8 cellular contexts compared by ENCODE assay signal in genomic region chrX:41333994-41334865, GRCh38. TPM values are rescaled to one million over a fixed set of nuclear protein-coding genes. Genes with fewer than 3 reads are reported as not detected.
DNase-seq lines count a peak whose midpoint lies in the region; ATAC-seq and TF ChIP-seq lines count a peak whose summit lies in the region.

Gene DDX3X, plus strand, starts transcription at chrX:41334162. Its CDS starts 91 bp downstream, at chrX:41334253.

- TF ChIP-seq CTCF in GM10248 (IDR thresholded peaks at IDR 0.05; ENCODE audit: control extremely low read depth, extremely low read depth, low read depth, missing control alignments) (no peak), HEK293 (tag by site-specific recombination; IDR thresholded peaks at IDR 0.05) (peak; percentile 58), heart left ventricle (IDR thresholded peaks at IDR 0.05) (peak in 3 of 12 donors; percentile 17 to 30 (median 20)), progenitor cell of endocrine pancreas (IDR thresholded peaks at IDR 0.05; ENCODE audit: unreplicated experiment) (no peak), upper lobe of right lung (IDR thresholded peaks at IDR 0.05) (peak; percentile 12)

- TF ChIP-seq POLR2A in heart left ventricle (IDR thresholded peaks at IDR 0.05), result peak; percentile 47 to 98

- H3K27me3 ChIP-seq in heart left ventricle, result no peaks in the 10 kb centered on the region
- no peaks in the 10 kb centered on the region for H3K27me3 ChIP-seq in upper lobe of right lung

- peak; percentile 83 for DNase-seq in GM10248 (ENCODE audit: extremely low spot score)
- DNase-seq in MV-4-11 (lab: John Stamatoyannopoulos, UW), result peak; percentile 73
- DNase-seq in SW480 (ENCODE audit: low spot score), result peak; percentile 88
- DNase-seq in heart left ventricle, result peak; percentile 86 to 95 (median 91)
- peak; percentile 59 for DNase-seq in progenitor cell of endocrine pancreas (ENCODE audit: low spot score, unreplicated experiment)
- DNase-seq in upper lobe of right lung, result peak; percentile 90

- H3K4me1 ChIP-seq in HEK293 (ENCODE audit: control insufficient read depth, insufficient read depth, low read length) (peaks cover 10% of the 10 kb centered on the region), heart left ventricle (peaks cover 0 to 59% (median 21%) of the 10 kb centered on the region in 12 donors), upper lobe of right lung (peaks cover 5% of the 10 kb centered on the region)

- POLR2A ChIA-PET in GM10248 (lab: Yijun Ruan, JAX), result interaction anchor here (0.7 to 1.2 kb wide), 3 partner anchors 9 to 249 kb away, joined by 3 to 5 read pairs (median 4); partner anchors contain the start of gene USP9X
- POLR2A ChIA-PET in HEK293 (lab: Yijun Ruan, JAX), result interaction anchor here (0.6 to 1.4 kb wide), 41 partner anchors 9 to 250 kb away, joined by 3 to 25 read pairs (median 4); no protein-coding TSS in a partner anchor

- 0 to 1% (median 0%) methylated on average over 59 to 83 of the region's 83 CpGs for WGBS in adipose tissue, 3 donors
- 0 to 4% (median 0%) methylated on average over 34 to 83 of the region's 83 CpGs for WGBS in heart left ventricle, 4 donors

- H3K27ac Mint-ChIP-seq in progenitor cell of endocrine pancreas, result peak within 1 kb of the TSS; percentile 99

- peak within 1 kb of the TSS; percentile 68 for H3K4me3 ChIP-seq in HEK293 (ENCODE audit: low read depth, low read length)
- peak within 1 kb of the TSS; percentile 81 to 99 (median 96) for H3K4me3 ChIP-seq in heart left ventricle
- H3K4me3 ChIP-seq in upper lobe of right lung, result peak within 1 kb of the TSS; percentile 59

- ATAC-seq in heart left ventricle, result peak; percentile 87 to 89 (median 88)
- ATAC-seq in upper lobe of right lung, result peak; percentile 81

- H3K27me3 Mint-ChIP-seq in progenitor cell of endocrine pancreas, result no peaks in the 10 kb centered on the region

- peaks cover 17% of the 10 kb centered on the region for H3K4me1 Mint-ChIP-seq in progenitor cell of endocrine pancreas (ENCODE audit: low read depth)

- intact Hi-C loops in heart left ventricle (cut with DNase I), result loop anchor here in 7 of 10 donors (2.0 to 10.0 kb wide), 5 partner anchors 108 to 249 kb away; partner anchors contain the start of genes NYX (in 2 of the 7) and USP9X (in 2 of the 7)
- intact Hi-C loops in upper lobe of right lung (cut with DNase I), result loop anchor here (10.0 kb wide), 1 partner anchor 111 kb away; the partner anchor contains the start of gene NYX

- H3K9me3 Mint-ChIP-seq in progenitor cell of endocrine pancreas (ENCODE audit: low read depth), result no peaks in the 10 kb centered on the region

- H3K36me3 ChIP-seq in HEK293 (ENCODE audit: control insufficient read depth in 2 of 2, insufficient read depth in 1 of 2, low read length in 2 of 2), result peaks cover 18 to 32% of the 10 kb centered on the region in 2 experiments
- H3K36me3 ChIP-seq in heart left ventricle, result peaks cover 0 to 21% (median 6%) of the 10 kb centered on the region in 9 donors
- H3K36me3 ChIP-seq in upper lobe of right lung, result peaks cover 6% of the 10 kb centered on the region

- no peaks in the 10 kb centered on the region for H3K9me3 ChIP-seq in HEK293 (ENCODE audit: control insufficient read depth, insufficient read depth, low read depth, low read length)
- no peaks in the 10 kb centered on the region for H3K9me3 ChIP-seq in heart left ventricle
- H3K9me3 ChIP-seq in upper lobe of right lung, result no peaks in the 10 kb centered on the region

- peaks cover 7% of the 10 kb centered on the region for H3K36me3 Mint-ChIP-seq in progenitor cell of endocrine pancreas (ENCODE audit: insufficient read depth)

- CTCF ChIA-PET in GM10248 (lab: Yijun Ruan, JAX) (interaction anchor here (1.0 kb wide), 1 partner anchor 11 kb away, joined by 3 read pairs; no protein-coding TSS in a partner anchor), HEK293 (lab: Yijun Ruan, JAX) (interaction anchor here (0.7 to 1.0 kb wide), 2 partner anchors 15 to 117 kb away, joined by 3 read pairs; no protein-coding TSS in a partner anchor)

- peak within 1 kb of the TSS; percentile 80 for H3K4me3 Mint-ChIP-seq in progenitor cell of endocrine pancreas (ENCODE audit: low read depth)

- peak within 1 kb of the TSS; percentile 100 for H3K27ac ChIP-seq in HEK293 (ENCODE audit: extremely low read depth, low read depth, low read length)
- peak within 1 kb of the TSS; percentile 87 for H3K27ac ChIP-seq in adipose tissue (ENCODE audit: low read depth, low read length)
- H3K27ac ChIP-seq in heart left ventricle, result peak within 1 kb of the TSS; percentile 97 to 100 (median 100)
- H3K27ac ChIP-seq in upper lobe of right lung, result peak within 1 kb of the TSS; percentile 98

TF ChIP-seq in HEK293, 187 proteins besides CTCF, POLR2A, EP300 and RAD21 (continues in another document):
- TF ChIP-seq ZNF341 (tag by site-specific recombination; IDR thresholded peaks at IDR 0.05; ENCODE audit: low read depth) (peak; percentile 82), ZNF146 (tag by site-specific recombination; IDR thresholded peaks at IDR 0.05) (no peak), ZEB2 (tag by site-specific recombination; IDR thresholded peaks at IDR 0.05) (0 out of 2 replicates have a peak, but pooled peaks have one; percentile 11), ZNF426 (tag by site-specific recombination; IDR thresholded peaks at IDR 0.05) (peak; percentile 7; the same call in 1 of the 2 replicates), PBX3 (CRISPR knock-in tag; IDR thresholded peaks at IDR 0.05) (0 out of 2 replicates have a peak, but pooled peaks have one; percentile 66), REPIN1 (tag by site-specific recombination; IDR thresholded peaks at IDR 0.05; ENCODE audit: low read depth) (0 out of 2 replicates have a peak, but pooled peaks have one; percentile 31), ZNF610 (tag by site-specific recombination; IDR thresholded peaks at IDR 0.05; ENCODE audit: borderline replicate concordance) (peak; percentile 16; the same call in 1 of the 2 replicates), ZBTB44 (tag by site-specific recombination; IDR thresholded peaks at IDR 0.05) (no peak), ZXDB (tag by site-specific recombination; IDR thresholded peaks at IDR 0.05) (peak; percentile 60), ZNF510 (tag by site-specific recombination; IDR thresholded peaks at IDR 0.05; ENCODE audit: insufficient replicate concordance) (no peak), ZNF24 (tag by site-specific recombination; IDR thresholded peaks at IDR 0.05) (no peak), PATZ1 (tag by site-specific recombination; IDR thresholded peaks at IDR 0.05) (peak; percentile 94), YY2 (tag by site-specific recombination; IDR thresholded peaks at IDR 0.05) (no peak; the same call in 1 of the 2 replicates), OSR2 (tag by site-specific recombination; IDR thresholded peaks at IDR 0.05) (peak; percentile 69; the same call in 1 of the 2 replicates), ZNF76 (tag by site-specific recombination; IDR thresholded peaks at IDR 0.05; ENCODE audit: borderline replicate concordance, low read depth) (no peak; the same call in 1 of the 2 replicates), ZNF132 (tag by site-specific recombination; IDR thresholded peaks at IDR 0.05; ENCODE audit: borderline replicate concordance) (no peak)

RNA-seq across cellular contexts. Expression of gene DDX3X, which starts in this region (rescaled TPM):
- polyA plus RNA-seq in adipose tissue, result 100 to 1,000 TPM in 2 of 3 donors, 10 to 100 TPM in 1; 28.7 to 179 (median 113) TPM
- total RNA-seq in heart left ventricle, result 100 to 1,000 TPM; 128 to 272 (median 178) TPM
- 10 to 100 TPM; 34.3 to 99.8 TPM for polyA plus RNA-seq in heart left ventricle
- 308 and 338 TPM in 2 replicates for total RNA-seq in progenitor cell of endocrine pancreas
- 234 TPM for total RNA-seq in upper lobe of right lung

Comparison
In these comparisons a context has a peak if more than half of its experiments do, and no peak if none do; other contexts are left out.
1. Peak in every context shown above with its lines: DNase-seq, ATAC-seq, H3K4me3 ChIP-seq and H3K27ac ChIP-seq.
2. CTCF ChIP-seq: peak in HEK293 (single experiment) and upper lobe of right lung (single experiment); none in GM10248 (single experiment) and progenitor cell of endocrine pancreas (single experiment).